ENCODE assay signal across 18 cellular contexts in genomic region chr5:126931968-126932622, GRCh38.
"Had no signal": no experiment of that assay in that cellular context is flagged by ENCODE, and none has a peak within 500 bp of the region (broad histone marks: within the 10 kb centered on the region; RNA-seq: fewer than 3 reads in every experiment).

No MANE protein-coding gene starts in this region.

- FAIRE-seq: keratinocyte had no signal

- H3K9me3 Mint-ChIP-seq: activated naive CD4-positive, alpha-beta T cell treated with anti-CD3 and anti-CD28 coated beads, Interleukin-2, amount 50 U/mL, for 72 hours; brain had no signal

- H3K4me3 Mint-ChIP-seq: brain had no signal

- H3K36me3 Mint-ChIP-seq: activated naive CD4-positive, alpha-beta T cell treated with anti-CD3 and anti-CD28 coated beads, Interleukin-2, amount 50 U/mL, for 72 hours; brain had no signal

- H3K27ac Mint-ChIP-seq: brain; naive thymus-derived CD4-positive, alpha-beta T cell had no signal

- ATAC-seq: activated naive CD4-positive, alpha-beta T cell treated with anti-CD3 and anti-CD28 coated beads, Interleukin-2, amount 50 U/mL, for 72 hours; gastrocnemius medialis; left colon; lower lobe of right lung; naive thymus-derived CD4-positive, alpha-beta T cell had no signal

- DNase-seq: activated gamma-delta T cell treated with Interleukin-2 at 50 U/mL for 16 hours; activated T-cell treated with anti-CD3 and anti-CD28 coated beads, Interleukin-2, amount 50 U/mL, for 1 hour; aorta; central memory CD4-positive, alpha-beta T cell; esophagus squamous epithelium; gastrocnemius medialis; head of caudate nucleus; left colon; lower lobe of right lung; naive thymus-derived CD4-positive, alpha-beta T cell; ovary; stimulated activated CD4-positive, alpha-beta T cell treated with anti-CD3 and anti-CD28 coated beads, Interleukin-4, amount 100 ng/mL, for 24 hours; T-helper 9 cell; testis; upper lobe of left lung had no signal

- H3K27me3 Mint-ChIP-seq: naive thymus-derived CD4-positive, alpha-beta T cell had no signal
